ENCODE assay signal across 13 cellular contexts in genomic region chr2:101119431-101119830, GRCh38. TPM values are rescaled to one million over a fixed set of nuclear protein-coding genes. Genes with fewer than 3 reads are reported as not detected.
DNase-seq lines count a peak whose midpoint lies in the region; ATAC-seq and TF ChIP-seq lines count a peak whose summit lies in the region.
"Had no signal": no experiment of that assay in that cellular context is flagged by ENCODE, and none has a peak within 500 bp of the region (broad histone marks: within the 10 kb centered on the region; RNA-seq: fewer than 3 reads in every experiment).

No MANE protein-coding gene starts in this region.

- H3K36me3 Mint-ChIP-seq in mesothelial cell of epicardium, result no peaks in the 10 kb centered on the region

- DNase-seq in H4 (ENCODE audit: low spot score), result peak; percentile 45
- DNase-seq in astrocyte of the cerebellum (ENCODE audit: low read depth), result peak; percentile 41
- DNase-seq in heart right ventricle, result peak; percentile 43 to 49
- peak; percentile 47 for DNase-seq in stromal cell of bone marrow (ENCODE audit: low read depth)
- no peak for DNase-seq in ACHN
- DNase-seq in mesothelial cell of epicardium (ENCODE audit: low spot score in 2 of 2, unreplicated experiment in 2 of 2), result no peak
- no peak for DNase-seq in spleen
- DNase-seq: activated B cell treated with CpG ODN at 0.5 μM for 24 hours; activated naive CD4-positive, alpha-beta T cell treated with anti-CD3 and anti-CD28 coated beads for 36 hours; GF-D8; Kasumi-1; nephron progenitor cell had no signal

- WGBS in heart right ventricle, 2 donors, result 16 to 31% methylated on average over 2 of the region's 2 CpGs
- WGBS in spleen, 5 donors, result 52 to 92% (median 68%) methylated on average over 2 of the region's 2 CpGs

- H3K4me3 ChIP-seq in astrocyte of the cerebellum (ENCODE audit: low read depth, low read length) (no peak overlapping the region), heart right ventricle (no peak overlapping the region), spleen (no peak overlapping the region)

- TF ChIP-seq CTCF in astrocyte of the cerebellum (IDR thresholded peaks at IDR 0.05; ENCODE audit: low read depth, low read length, missing control alignments) (no peak), heart right ventricle (IDR thresholded peaks at IDR 0.05) (no peak), mesothelial cell of epicardium (IDR thresholded peaks at IDR 0.05; ENCODE audit: unreplicated experiment) (no peak), spleen (IDR thresholded peaks at IDR 0.05 in 8 of 11, conservative IDR thresholded peaks at IDR 0.05 in 3 of 11) (no peak)

- H3K27ac Mint-ChIP-seq in mesothelial cell of epicardium, result no peak overlapping the region
- H3K27ac Mint-ChIP-seq: activated B cell treated with CpG ODN at 0.5 μM for 24 hours; activated naive CD4-positive, alpha-beta T cell treated with anti-CD3 and anti-CD28 coated beads for 36 hours; nephron progenitor cell had no signal

- no peaks in the 10 kb centered on the region for H3K27me3 Mint-ChIP-seq in mesothelial cell of epicardium (ENCODE audit: low read depth)

- peak overlapping the region; percentile 50 to 93 (median 83) for H3K27ac ChIP-seq in heart right ventricle
- peak overlapping the region in 1 of 8 donors; percentile 37 for H3K27ac ChIP-seq in spleen

- TF ChIP-seq POLR2A in spleen (IDR thresholded peaks at IDR 0.05), result no peak

- no peaks in the 10 kb centered on the region for H3K27me3 ChIP-seq in heart right ventricle
- H3K27me3 ChIP-seq in spleen (replicated peaks in 1 of 7), result no peaks in the 10 kb centered on the region

- H3K4me1 ChIP-seq in heart right ventricle (peaks cover 14 to 86% (median 66%) of the 10 kb centered on the region in 9 donors), spleen (peaks cover 3 to 74% (median 18%) of the 10 kb centered on the region in 6 donors)

- H3K4me1 Mint-ChIP-seq in mesothelial cell of epicardium, result peaks cover 10% of the 10 kb centered on the region

- intact Hi-C loops in heart right ventricle (cut with DNase I) (no loop called here), spleen (cut with DNase I; ENCODE audit: low total_unique reads) (no loop called here)

- in situ Hi-C loops in astrocyte of the cerebellum (cut with HindIII; ENCODE audit: low sequenced_read_pairs) (no loop called here), ACHN (cut with HindIII; ENCODE audit: low pct_ligation_motif_present, low pct_unique_long_range_greater_than_20kb, low sequenced_read_pairs) (no loop called here)

- H3K9me3 ChIP-seq in heart right ventricle (no peaks in the 10 kb centered on the region), spleen (no peaks in the 10 kb centered on the region)

- H3K36me3 ChIP-seq in heart right ventricle (no peaks in the 10 kb centered on the region), spleen (no peaks in the 10 kb centered on the region)

- no peak overlapping the region for H3K4me3 Mint-ChIP-seq in mesothelial cell of epicardium
- H3K4me3 Mint-ChIP-seq: activated B cell treated with CpG ODN at 0.5 μM for 24 hours; activated naive CD4-positive, alpha-beta T cell treated with anti-CD3 and anti-CD28 coated beads for 36 hours; nephron progenitor cell had no signal

- ATAC-seq in heart right ventricle (peak in 6 of 8 donors; percentile 33 to 67 (median 50)), HG02852 (IDR thresholded peaks at IDR 0.05; ENCODE audit: unreplicated experiment) (no peak)

- no peaks in the 10 kb centered on the region for H3K9me3 Mint-ChIP-seq in mesothelial cell of epicardium
- H3K9me3 Mint-ChIP-seq: activated B cell treated with CpG ODN at 0.5 μM for 24 hours; activated naive CD4-positive, alpha-beta T cell treated with anti-CD3 and anti-CD28 coated beads for 36 hours; nephron progenitor cell had no signal

RNA-seq across cellular contexts. Expression of gene TBC1D8, which starts 31.8 kb away (rescaled TPM):
- 5.3 and 6.4 TPM in 2 replicates for total RNA-seq in H4 (2014; rRNA removed; shearing (Covaris generic))
- total RNA-seq in heart right ventricle (10 to 100 TPM; 42.6 to 69.5 (median 55.8) TPM), mesothelial cell of epicardium (11.5 to 13.1 TPM (median 12.7 TPM) in 3 replicates), spleen (100 to 1,000 TPM in 1 of 7 donors, 10 to 100 TPM in 6; 23.8 to 104 (median 54.5) TPM)
- polyA plus RNA-seq in heart right ventricle (10 to 100 TPM; 24.0 to 41.6 TPM), spleen (10 to 100 TPM in 2 of 3 donors, 1 to 10 TPM in 1; 7.2 to 10.1 (median 10.1) TPM)

Comparison
In these comparisons a context has a peak if more than half of its experiments do, and no peak if none do; other contexts are left out.
1. DNase-seq: peak in H4 (single experiment), astrocyte of the cerebellum (single experiment), heart right ventricle (2 of 2) and stromal cell of bone marrow (single experiment); none in ACHN (single experiment), mesothelial cell of epicardium (0 of 2) and spleen (single experiment).